Comparison of ENCODE assay signal across 22 cellular contexts in genomic region chr4:3022112-3022511, GRCh38. TPM values are rescaled to one million over a fixed set of nuclear protein-coding genes. Genes with fewer than 3 reads are reported as not detected.
DNase-seq lines count a peak whose midpoint lies in the region; ATAC-seq, FAIRE-seq and TF ChIP-seq lines count a peak whose summit lies in the region.
"Had no signal": no experiment of that assay in that cellular context is flagged by ENCODE, and none has a peak within 500 bp of the region (broad histone marks: within the 10 kb centered on the region; RNA-seq: fewer than 3 reads in every experiment).

No MANE protein-coding gene starts in this region.

- in situ Hi-C loops in mammary epithelial cell (cut with MboI; ENCODE audit: low sequenced_read_pairs in 2 of 2) (no loop called here), GM12878 (cut with MboI) (no loop called here)

- ATAC-seq in GM12878: no peak
- ATAC-seq: A549, HCT116 had no signal

- H3K14ac ChIP-seq in trophoblast cell (ENCODE audit: low read length): no peak overlapping the region

- RAD21 ChIA-PET in GM12878 (lab: Charles Lee; ENCODE audit: unreplicated experiment): interaction anchor here (1.1 kb wide), 1 partner anchor 14 kb away, joined by 4 read pairs; no protein-coding TSS in a partner anchor

- no peak overlapping the region for H3K4me2 ChIP-seq in mammary epithelial cell (ENCODE audit: insufficient read depth, low read depth, low read length)
- peak overlapping the region; percentile 77; the same call in 1 of the 2 replicates for H3K4me2 ChIP-seq in GM12878 (ENCODE audit: control insufficient read depth, insufficient read depth)
- no peak overlapping the region for H3K4me2 ChIP-seq in trophoblast cell (ENCODE audit: low read length)
- H3K4me2 ChIP-seq: A549, BLaER1 had no signal

- H4K20me1 ChIP-seq in mammary epithelial cell (ENCODE audit: insufficient read depth, low read length): no peaks in the 10 kb centered on the region
- H4K20me1 ChIP-seq in GM12878 (ENCODE audit: control insufficient read depth, insufficient read depth): no peaks in the 10 kb centered on the region
- H4K20me1 ChIP-seq: BLaER1 had no signal

- H3K27me3 ChIP-seq in mammary epithelial cell (ENCODE audit: insufficient read depth, low read length): peaks cover 3% of the 10 kb centered on the region
- H3K27me3 ChIP-seq in GM12878 (replicated peaks in 1 of 2; ENCODE audit: control insufficient read depth in 2 of 2, insufficient read depth in 2 of 2, low read length in 1 of 2): no peaks in the 10 kb centered on the region
- H3K27me3 ChIP-seq in trophoblast cell (ENCODE audit: insufficient read depth, low read length): no peaks in the 10 kb centered on the region
- H3K27me3 ChIP-seq: BLaER1 had no signal

- no peak overlapping the region for H3K4ac ChIP-seq in trophoblast cell (ENCODE audit: low read depth, low read length)

- dilution Hi-C loops in mammary epithelial cell (cut with HindIII; ENCODE audit: low sequenced_read_pairs): no loop called here

- BruUV-seq in mammary epithelial cell (replicated peaks; lab: Mats Ljungman, UMichigan): no TSS peak
- BruUV-seq in MCF 10A (replicated peaks; lab: Mats Ljungman, UMichigan): no TSS peak
- no TSS peak for BruUV-seq in GM12878 (replicated peaks; lab: Mats Ljungman, UMichigan)

- H2BK120ac ChIP-seq in trophoblast cell (ENCODE audit: insufficient read depth, low read length, poor library complexity): no peak overlapping the region

- H4K8ac ChIP-seq in trophoblast cell (ENCODE audit: low read depth, low read length): no peak overlapping the region

- no peak overlapping the region for H3K4me3 ChIP-seq in mammary epithelial cell (replicated peaks in 1 of 3; ENCODE audit: insufficient read depth in 1 of 3, low read depth in 2 of 3, low read length in 3 of 3)
- no peak overlapping the region for H3K4me3 ChIP-seq in GM12878
- no peak overlapping the region for H3K4me3 ChIP-seq in trophoblast cell (ENCODE audit: low read depth, low read length)
- H3K4me3 ChIP-seq: A549, BLaER1 had no signal

- no peaks in the 10 kb centered on the region for H3K79me2 ChIP-seq in mammary epithelial cell (ENCODE audit: insufficient read depth, low read length)
- no peaks in the 10 kb centered on the region for H3K79me2 ChIP-seq in GM12878 (ENCODE audit: control insufficient read depth, insufficient read depth, low read length)
- H3K79me2 ChIP-seq in trophoblast cell (ENCODE audit: control insufficient read depth, insufficient read depth, low read length, poor library complexity): no peaks in the 10 kb centered on the region

- no peak for TF ChIP-seq CTCF in mammary epithelial cell (conservative IDR thresholded peaks at IDR 0.05 in 1 of 2, IDR thresholded peaks at IDR 0.05 in 1 of 2; ENCODE audit: extremely low read depth in 1 of 2, insufficient read depth in 1 of 2, low read depth in 1 of 2, low read length in 2 of 2)
- no peak for TF ChIP-seq CTCF in MCF 10A (IDR thresholded peaks at IDR 0.05; ENCODE audit: unreplicated experiment)
- TF ChIP-seq CTCF in GM12878 (IDR thresholded peaks at IDR 0.05 in 2 of 3, conservative IDR thresholded peaks at IDR 0.05 in 1 of 3; ENCODE audit: control insufficient read depth in 2 of 3, extremely low read depth in 1 of 3, insufficient read depth in 1 of 3, low read depth in 3 of 3, low read length in 3 of 3): no peak

- H2BK12ac ChIP-seq in trophoblast cell (ENCODE audit: low read length): no peak overlapping the region

- FAIRE-seq in GM12878 (lab: Jason Lieb, UNC): peak; percentile 35
- FAIRE-seq: A549 had no signal

- no peak overlapping the region for H2BK5ac ChIP-seq in trophoblast cell (ENCODE audit: low read depth, low read length, poor library complexity)

- no peak overlapping the region for H4K12ac ChIP-seq in trophoblast cell (ENCODE audit: low read depth, low read length)

- no peak overlapping the region for H3K27ac ChIP-seq in mammary epithelial cell (ENCODE audit: insufficient read depth, low read depth, low read length)
- H3K27ac ChIP-seq in GM12878 (ENCODE audit: control insufficient read depth, insufficient read depth): no peak overlapping the region; the same call in 1 of the 2 replicates
- H3K27ac ChIP-seq in trophoblast cell (ENCODE audit: low read depth, low read length): no peak overlapping the region
- H3K27ac ChIP-seq: 22Rv1, A549, BLaER1, HL-60 had no signal

- no peak for TF ChIP-seq EP300 in GM12878 (IDR thresholded peaks at IDR 0.05; ENCODE audit: borderline replicate concordance in 1 of 2, control insufficient read depth in 1 of 2, low read depth in 2 of 2, low read length in 2 of 2)

- intact Hi-C loops in mammary epithelial cell (cut with micrococcal nuclease): no loop called here
- intact Hi-C loops in MCF 10A (cut with micrococcal nuclease): no loop called here
- intact Hi-C loops in GM12878 (cut with micrococcal nuclease; ENCODE audit: unreplicated experiment): no loop called here
- intact Hi-C loops in activated CD4-positive, alpha-beta T cell treated with anti-CD3 and anti-CD28 coated beads, Interleukin-2, amount 10 ng/mL, durations not matched to agents 24 days and 14 days (cut with micrococcal nuclease): no loop called here

- DNase-seq in mammary epithelial cell (peak; percentile 31), MCF 10A (ENCODE audit: unreplicated experiment) (no peak), GM12878 (ENCODE audit: low read depth, low spot score) (no peak), trophoblast cell (peak; percentile 68 to 88), NAMALWA (ENCODE audit: low spot score) (no peak)
- DNase-seq in activated CD4-positive, alpha-beta T cell treated with anti-CD3 and anti-CD28 coated beads, Interleukin-2, amount 10 ng/mL, durations not matched to agents 24 days and 14 days: no peak
- no peak for DNase-seq in stimulated activated CD4-positive, alpha-beta T cell treated with anti-CD3 and anti-CD28 coated beads, Interleukin-1b, Interleukin-23, amount 100 ng/mL, for 48 hours
- DNase-seq: CD4-positive, alpha-beta memory T cell; DMS153; DMS79; GDM1; GOT3; H7; HFFc6 had no signal

- no peak overlapping the region for H2AK5ac ChIP-seq in trophoblast cell (ENCODE audit: low read length)

- H3K9me3 Mint-ChIP-seq in MCF 10A (ENCODE audit: unreplicated experiment): peaks cover 8% of the 10 kb centered on the region
- peaks cover 3% of the 10 kb centered on the region for H3K9me3 Mint-ChIP-seq in activated CD4-positive, alpha-beta T cell treated with anti-CD3 and anti-CD28 coated beads, Interleukin-2, amount 10 ng/mL, durations not matched to agents 24 days and 14 days

- no peak overlapping the region for H3K18ac ChIP-seq in trophoblast cell (ENCODE audit: low read length)

- TF ChIP-seq RAD21 in GM12878 (IDR thresholded peaks at IDR 0.05; ENCODE audit: insufficient read depth, low read depth, low read length): no peak

- H3K23ac ChIP-seq in trophoblast cell (ENCODE audit: low read length): no peak overlapping the region

- WGBS in mammary epithelial cell (ENCODE audit: low coverage, missing lambda C conversion rate): 7% methylated on average over 8 of the region's 8 CpGs
- 67% methylated on average over 8 of the region's 8 CpGs for WGBS in GM12878 (ENCODE audit: insufficient coverage, insufficient replicate concordance, low lambda C conversion rate, missing lambda C conversion rate)
- no CpG with 5 or more reads among the region's 8 CpGs for WGBS in trophoblast cell (ENCODE audit: extremely low coverage, insufficient coverage, insufficient read length)

- POLR2A ChIA-PET in MCF 10A (lab: Yijun Ruan, JAX) (no interaction called here), GM12878 (lab: Charles Lee) (interaction anchor here (1.4 kb wide), 1 partner anchor 12 kb away, joined by 3 read pairs; no protein-coding TSS in a partner anchor)

- H3K4me1 ChIP-seq in mammary epithelial cell (ENCODE audit: insufficient read depth, low read length) (no peaks in the 10 kb centered on the region), GM12878 (ENCODE audit: control insufficient read depth, insufficient read depth, low read length) (peaks cover 29% of the 10 kb centered on the region), trophoblast cell (ENCODE audit: control insufficient read depth in 1 of 2, insufficient read depth in 2 of 2, low read length in 2 of 2) (no peaks in the 10 kb centered on the region)
- H3K4me1 ChIP-seq: A549, BLaER1 had no signal

- CTCF ChIA-PET in mammary epithelial cell (lab: Charles Lee; ENCODE audit: low non-redundant PET) (no interaction called here), MCF 10A (lab: Yijun Ruan, JAX) (no interaction called here), GM12878 (lab: Yijun Ruan, JAX) (interaction anchor here (0.6 kb wide), 1 partner anchor 15 kb away, joined by 3 read pairs; no protein-coding TSS in a partner anchor)

- no peaks in the 10 kb centered on the region for H3K27me3 Mint-ChIP-seq in MCF 10A (ENCODE audit: insufficient read depth, unreplicated experiment)
- H3K27me3 Mint-ChIP-seq in activated CD4-positive, alpha-beta T cell treated with anti-CD3 and anti-CD28 coated beads, Interleukin-2, amount 10 ng/mL, durations not matched to agents 24 days and 14 days: peaks cover 7% of the 10 kb centered on the region

- H3K4me1 Mint-ChIP-seq in MCF 10A (ENCODE audit: insufficient read depth, unreplicated experiment): no peaks in the 10 kb centered on the region
- no peaks in the 10 kb centered on the region for H3K4me1 Mint-ChIP-seq in activated CD4-positive, alpha-beta T cell treated with anti-CD3 and anti-CD28 coated beads, Interleukin-2, amount 10 ng/mL, durations not matched to agents 24 days and 14 days
- H3K4me1 Mint-ChIP-seq: CD14-positive monocyte had no signal

- SMC1A ChIA-PET in GM12878 (lab: Charles Lee; ENCODE audit: uncharacterized antibody, unreplicated experiment): no interaction called here

- H3K36me3 Mint-ChIP-seq in MCF 10A (ENCODE audit: insufficient read depth, unreplicated experiment): no peaks in the 10 kb centered on the region
- no peaks in the 10 kb centered on the region for H3K36me3 Mint-ChIP-seq in activated CD4-positive, alpha-beta T cell treated with anti-CD3 and anti-CD28 coated beads, Interleukin-2, amount 10 ng/mL, durations not matched to agents 24 days and 14 days (ENCODE audit: low read depth)
- H3K36me3 Mint-ChIP-seq: CD14-positive monocyte; CD4-positive, alpha-beta memory T cell had no signal

- H4K91ac ChIP-seq in trophoblast cell (ENCODE audit: low read depth, low read length): no peak overlapping the region

- TF ChIP-seq POLR2A in GM12878 (IDR thresholded peaks at IDR 0.05; ENCODE audit: low read depth, low read length): no peak

- H3K79me1 ChIP-seq in trophoblast cell (ENCODE audit: low read length): no peaks in the 10 kb centered on the region

- H2AFZ ChIP-seq in mammary epithelial cell (ENCODE audit: low read depth, low read length) (peak overlapping the region; percentile 43), GM12878 (ENCODE audit: control insufficient read depth, low read depth, low read length) (no peak overlapping the region), trophoblast cell (ENCODE audit: insufficient read depth, low read length, poor library complexity) (no peak overlapping the region)

- no peak overlapping the region for H3K9ac ChIP-seq in mammary epithelial cell (ENCODE audit: insufficient read depth, low read length)
- H3K9ac ChIP-seq in GM12878 (ENCODE audit: control insufficient read depth, insufficient read depth, low read length): no peak overlapping the region
- no peak overlapping the region for H3K9ac ChIP-seq in trophoblast cell (ENCODE audit: low read length)
- H3K9ac ChIP-seq: BLaER1 had no signal

- H3K27ac Mint-ChIP-seq in MCF 10A (ENCODE audit: low read depth, unreplicated experiment): no peak overlapping the region
- no peak overlapping the region for H3K27ac Mint-ChIP-seq in activated CD4-positive, alpha-beta T cell treated with anti-CD3 and anti-CD28 coated beads, Interleukin-2, amount 10 ng/mL, durations not matched to agents 24 days and 14 days
- H3K27ac Mint-ChIP-seq: CD4-positive, alpha-beta memory T cell; HFFc6 had no signal

- H3K36me3 ChIP-seq in mammary epithelial cell (ENCODE audit: insufficient read depth, low read length) (no peaks in the 10 kb centered on the region), GM12878 (ENCODE audit: control insufficient read depth in 2 of 2, insufficient read depth in 2 of 2, low read length in 1 of 2) (no peaks in the 10 kb centered on the region), trophoblast cell (ENCODE audit: control insufficient read depth in 1 of 2, insufficient read depth in 2 of 2, low read length in 2 of 2) (no peaks in the 10 kb centered on the region)
- H3K36me3 ChIP-seq: BLaER1 had no signal

- H3K4me3 Mint-ChIP-seq in MCF 10A (ENCODE audit: unreplicated experiment): no peak overlapping the region
- no peak overlapping the region for H3K4me3 Mint-ChIP-seq in activated CD4-positive, alpha-beta T cell treated with anti-CD3 and anti-CD28 coated beads, Interleukin-2, amount 10 ng/mL, durations not matched to agents 24 days and 14 days
- H3K4me3 Mint-ChIP-seq: CD14-positive monocyte; CD4-positive, alpha-beta memory T cell; HFFc6 had no signal

- H3K9me3 ChIP-seq in mammary epithelial cell (replicated peaks; ENCODE audit: insufficient read depth, low read length): no peaks in the 10 kb centered on the region
- H3K9me3 ChIP-seq in GM12878 (replicated peaks; ENCODE audit: control insufficient read depth, insufficient read depth, low read length): peaks cover 8% of the 10 kb centered on the region; the same call in 2 of the 3 replicates
- peaks cover 6% of the 10 kb centered on the region for H3K9me3 ChIP-seq in trophoblast cell (ENCODE audit: insufficient read depth, low read depth, low read length)
- H3K9me3 ChIP-seq: A549, BLaER1 had no signal

RNA-seq across cellular contexts. Expression of gene HTT-AS, which starts 52.2 kb away (rescaled TPM):
- total RNA-seq in mammary epithelial cell (not detected), MCF 10A (2022) (not detected in 2 replicates), GM12878 (2014; rRNA removed) (not detected in 2 replicates), GM12878 (2014; rRNA removed; fragmentation: Illumina TruSeq; extraction: Trizol) (not detected in 2 replicates), GM12878 (2021) (not detected in 2 replicates)
- polyA plus RNA-seq in mammary epithelial cell (not detected), GM12878 (2011; rRNA removed) (not detected in 2 replicates), GM12878 (2014; fragmentation: Illumina TruSeq; extraction: Trizol) (not detected in 2 replicates), GM12878 (2014; fragmentation: Nextera tagmentation; extraction: Ambion mirVana) (not detected), GM12878 (2014; rRNA removed) (not detected in 2 replicates), GM12878 (2016; fragmentation: Nextera tagmentation; extraction: Ambion mirVana) (not detected)
- not detected for polyA minus RNA-seq in mammary epithelial cell
- total RNA-seq in GM12878 (2013; cell fraction: nucleolus; rRNA removed): not detected in 2 replicates
- polyA plus RNA-seq in GM12878 (2011; ENCODE audit: low read depth): not detected
- not detected in 2 replicates for polyA plus RNA-seq in GM12878 (2011; cell fraction: cytosol; rRNA removed)
- polyA plus RNA-seq in GM12878 (2011; cell fraction: nucleus; rRNA removed): not detected in 2 replicates
- not detected in 2 replicates for polyA plus RNA-seq in GM12878 (2012)
- not detected in 2 replicates for polyA minus RNA-seq in GM12878 (2011; rRNA and poly(A)+ RNA removed)
- not detected in 2 replicates for polyA minus RNA-seq in GM12878 (2011; cell fraction: cytosol; rRNA and poly(A)+ RNA removed)
- polyA minus RNA-seq in GM12878 (2011; cell fraction: nucleus; rRNA and poly(A)+ RNA removed): not detected in 2 replicates
- polyA plus RNA-seq in trophoblast cell (2013): not detected in 2 replicates
- not detected in 2 replicates for total RNA-seq in activated CD4-positive, alpha-beta T cell treated with anti-CD3 and anti-CD28 coated beads, Interleukin-2, amount 10 ng/mL, durations not matched to agents 24 days and 14 days
- total RNA-seq: CD4-positive, alpha-beta memory T cell; Daoy; H7; HFFc6; HT1080 had no signal
- polyA plus RNA-seq: A549; CD14-positive monocyte; CD4-positive, alpha-beta memory T cell had no signal

RNA-seq across cellular contexts. Expression of gene HTT, which starts 52.4 kb away (rescaled TPM):
- 10 to 100 TPM; 44.2 to 53.3 TPM for total RNA-seq in mammary epithelial cell
- polyA plus RNA-seq in mammary epithelial cell: 14.7 TPM
- 270 TPM for polyA minus RNA-seq in mammary epithelial cell
- total RNA-seq in MCF 10A (2022): 47.4 and 54.4 TPM in 2 replicates
- 480 and 510 TPM in 2 replicates for total RNA-seq in GM12878 (2013; cell fraction: nucleolus; rRNA removed)
- total RNA-seq in GM12878 (2014; rRNA removed): 46.5 and 47.3 TPM in 2 replicates
- total RNA-seq in GM12878 (2014; rRNA removed; fragmentation: Illumina TruSeq; extraction: Trizol): 61.4 and 62.0 TPM in 2 replicates
- total RNA-seq in GM12878 (2021): 108 and 112 TPM in 2 replicates
- polyA plus RNA-seq in GM12878 (2011; ENCODE audit: low read depth): 28.8 TPM
- polyA plus RNA-seq in GM12878 (2011; rRNA removed): 37.7 and 37.9 TPM in 2 replicates
- 45.3 and 49.6 TPM in 2 replicates for polyA plus RNA-seq in GM12878 (2011; cell fraction: cytosol; rRNA removed)
- 117 and 129 TPM in 2 replicates for polyA plus RNA-seq in GM12878 (2011; cell fraction: nucleus; rRNA removed)
- 60.4 and 62.6 TPM in 2 replicates for polyA plus RNA-seq in GM12878 (2012)
- 113 and 203 TPM in 2 replicates for polyA plus RNA-seq in GM12878 (2014; fragmentation: Illumina TruSeq; extraction: Trizol)
- 1 to 10 TPM; 3.3 to 3.6 TPM for polyA plus RNA-seq in GM12878 (2014; fragmentation: Nextera tagmentation; extraction: Ambion mirVana)
- polyA plus RNA-seq in GM12878 (2014; rRNA removed): 51.0 and 55.2 TPM in 2 replicates
- 10 to 100 TPM; 19.4 to 39.2 TPM for polyA plus RNA-seq in GM12878 (2016; fragmentation: Nextera tagmentation; extraction: Ambion mirVana)
- polyA minus RNA-seq in GM12878 (2011; rRNA and poly(A)+ RNA removed): 206 and 215 TPM in 2 replicates
- polyA minus RNA-seq in GM12878 (2011; cell fraction: cytosol; rRNA and poly(A)+ RNA removed): 62.9 and 84.7 TPM in 2 replicates
- polyA minus RNA-seq in GM12878 (2011; cell fraction: nucleus; rRNA and poly(A)+ RNA removed): 129 and 214 TPM in 2 replicates
- 27.4 and 27.8 TPM in 2 replicates for polyA plus RNA-seq in trophoblast cell (2013)
- 67.4 and 70.6 TPM in 2 replicates for total RNA-seq in activated CD4-positive, alpha-beta T cell treated with anti-CD3 and anti-CD28 coated beads, Interleukin-2, amount 10 ng/mL, durations not matched to agents 24 days and 14 days

RNA-seq across cellular contexts. Expression of gene GRK4, which starts 58.7 kb away (rescaled TPM):
- 1 to 10 TPM; 5.4 to 6.8 TPM for total RNA-seq in mammary epithelial cell
- 2.1 TPM for polyA plus RNA-seq in mammary epithelial cell
- polyA minus RNA-seq in mammary epithelial cell: not detected
- total RNA-seq in MCF 10A (2022): 4.5 and 5.9 TPM in 2 replicates
- 1.9 and 2.9 TPM in 2 replicates for total RNA-seq in GM12878 (2013; cell fraction: nucleolus; rRNA removed)
- 2.3 and 2.5 TPM in 2 replicates for total RNA-seq in GM12878 (2014; rRNA removed)
- 2.4 and 2.9 TPM in 2 replicates for total RNA-seq in GM12878 (2014; rRNA removed; fragmentation: Illumina TruSeq; extraction: Trizol)
- 3.0 and 3.6 TPM in 2 replicates for total RNA-seq in GM12878 (2021)
- 0.94 TPM for polyA plus RNA-seq in GM12878 (2011; ENCODE audit: low read depth)
- polyA plus RNA-seq in GM12878 (2011; rRNA removed): 1.3 and 1.5 TPM in 2 replicates
- 0.70 and 1.1 TPM in 2 replicates for polyA plus RNA-seq in GM12878 (2011; cell fraction: cytosol; rRNA removed)
- polyA plus RNA-seq in GM12878 (2011; cell fraction: nucleus; rRNA removed): 0.72 and 1.1 TPM in 2 replicates
- polyA plus RNA-seq in GM12878 (2012): 2.6 and 2.7 TPM in 2 replicates
- 2.3 TPM in 2 replicates for polyA plus RNA-seq in GM12878 (2014; fragmentation: Illumina TruSeq; extraction: Trizol)
- polyA plus RNA-seq in GM12878 (2014; fragmentation: Nextera tagmentation; extraction: Ambion mirVana): 1 to 10 TPM; 1.1 to 1.6 TPM
- polyA plus RNA-seq in GM12878 (2014; rRNA removed): 2.9 and 3.0 TPM in 2 replicates
- 1 to 10 TPM; 3.4 to 4.0 TPM for polyA plus RNA-seq in GM12878 (2016; fragmentation: Nextera tagmentation; extraction: Ambion mirVana)
- 0.72 and 1.2 TPM in 2 replicates for polyA minus RNA-seq in GM12878 (2011; rRNA and poly(A)+ RNA removed)
- polyA minus RNA-seq in GM12878 (2011; cell fraction: cytosol; rRNA and poly(A)+ RNA removed): 0.83 and 1.1 TPM in 2 replicates
- 0.36 and 1.1 TPM in 2 replicates for polyA minus RNA-seq in GM12878 (2011; cell fraction: nucleus; rRNA and poly(A)+ RNA removed)
- polyA plus RNA-seq in trophoblast cell (2013): 1.5 and 1.6 TPM in 2 replicates
- total RNA-seq in activated CD4-positive, alpha-beta T cell treated with anti-CD3 and anti-CD28 coated beads, Interleukin-2, amount 10 ng/mL, durations not matched to agents 24 days and 14 days: 4.6 and 5.3 TPM in 2 replicates

RNA-seq across cellular contexts. Expression of gene NOP14, which starts 58.9 kb away (rescaled TPM):
- total RNA-seq in mammary epithelial cell: 10 to 100 TPM; 22.8 to 40.0 TPM
- 16.1 TPM for polyA plus RNA-seq in mammary epithelial cell
- polyA minus RNA-seq in mammary epithelial cell: 37.5 TPM
- total RNA-seq in MCF 10A (2022): 44.0 and 65.6 TPM in 2 replicates
- 30.0 and 34.7 TPM in 2 replicates for total RNA-seq in GM12878 (2013; cell fraction: nucleolus; rRNA removed)
- 40.3 and 42.1 TPM in 2 replicates for total RNA-seq in GM12878 (2014; rRNA removed)
- total RNA-seq in GM12878 (2014; rRNA removed; fragmentation: Illumina TruSeq; extraction: Trizol): 52.5 and 57.3 TPM in 2 replicates
- 74.3 and 80.6 TPM in 2 replicates for total RNA-seq in GM12878 (2021)
- 26.2 TPM for polyA plus RNA-seq in GM12878 (2011; ENCODE audit: low read depth)
- 17.2 and 18.8 TPM in 2 replicates for polyA plus RNA-seq in GM12878 (2011; rRNA removed)
- 13.0 and 14.4 TPM in 2 replicates for polyA plus RNA-seq in GM12878 (2011; cell fraction: cytosol; rRNA removed)
- polyA plus RNA-seq in GM12878 (2011; cell fraction: nucleus; rRNA removed): 20.7 and 30.4 TPM in 2 replicates
- polyA plus RNA-seq in GM12878 (2012): 33.0 and 35.7 TPM in 2 replicates
- 64.9 and 65.2 TPM in 2 replicates for polyA plus RNA-seq in GM12878 (2014; fragmentation: Illumina TruSeq; extraction: Trizol)
- polyA plus RNA-seq in GM12878 (2014; fragmentation: Nextera tagmentation; extraction: Ambion mirVana): 10 to 100 TPM; 13.8 to 24.7 TPM
- polyA plus RNA-seq in GM12878 (2014; rRNA removed): 31.6 and 36.4 TPM in 2 replicates
- polyA plus RNA-seq in GM12878 (2016; fragmentation: Nextera tagmentation; extraction: Ambion mirVana): 10 to 100 TPM; 74.5 to 76.6 TPM
- 14.1 and 15.1 TPM in 2 replicates for polyA minus RNA-seq in GM12878 (2011; rRNA and poly(A)+ RNA removed)
- polyA minus RNA-seq in GM12878 (2011; cell fraction: cytosol; rRNA and poly(A)+ RNA removed): 15.6 and 17.3 TPM in 2 replicates
- polyA minus RNA-seq in GM12878 (2011; cell fraction: nucleus; rRNA and poly(A)+ RNA removed): 6.8 and 11.3 TPM in 2 replicates
- polyA plus RNA-seq in trophoblast cell (2013): 30.9 and 32.6 TPM in 2 replicates
- 132 and 141 TPM in 2 replicates for total RNA-seq in activated CD4-positive, alpha-beta T cell treated with anti-CD3 and anti-CD28 coated beads, Interleukin-2, amount 10 ng/mL, durations not matched to agents 24 days and 14 days

Comparison
In these comparisons a context has a peak if more than half of its experiments do, and no peak if none do; other contexts are left out.
1. DNase-seq: peak in mammary epithelial cell (single experiment) and trophoblast cell (2 of 2); none in MCF 10A (single experiment), GM12878 (single experiment), activated CD4-positive, alpha-beta T cell treated with anti-CD3 and anti-CD28 coated beads, Interleukin-2, amount 10 ng/mL, durations not matched to agents 24 days and 14 days (single experiment), stimulated activated CD4-positive, alpha-beta T cell treated with anti-CD3 and anti-CD28 coated beads, Interleukin-1b, Interleukin-23, amount 100 ng/mL, for 48 hours (single experiment) and NAMALWA (single experiment).